In the genomic region with DNA sequence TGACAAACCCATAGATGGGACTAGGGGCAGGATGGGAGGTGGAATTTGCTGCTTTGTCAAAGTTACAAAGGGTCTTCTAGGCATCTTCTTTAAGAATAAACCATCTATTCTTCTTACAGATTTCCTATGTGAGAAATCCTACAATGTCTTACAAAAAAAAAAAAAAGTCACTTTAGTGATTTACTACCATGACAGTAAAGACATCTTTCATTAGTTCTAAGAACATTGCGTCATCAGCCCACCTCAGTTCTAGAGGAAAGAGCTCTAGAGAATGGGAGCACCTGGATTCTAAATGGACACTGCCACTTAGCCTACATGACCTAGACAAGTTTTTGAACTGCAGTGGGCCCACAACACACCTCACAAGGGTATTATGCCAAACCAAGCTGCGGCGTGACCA, we compare ENCODE assay signal across 28 cellular contexts.
"Had no signal": no experiment of that assay in that cellular context is flagged by ENCODE, and none has a peak within 500 bp of the region (broad histone marks: within the 10 kb centered on the region; RNA-seq: fewer than 3 reads in every experiment).

No MANE protein-coding gene starts in this region.

- H3K27me3 ChIP-seq: testis, thyroid gland, tibial artery, tibial nerve, transverse colon, upper lobe of left lung, uterus, vagina had no signal

- H3K4me3 Mint-ChIP-seq: stimulated activated effector memory CD8-positive, alpha-beta T cell treated with anti-CD3 and anti-CD28 coated beads, Interleukin-12 subunit alpha, Interleukin-12 subunit beta, amount 100 ng/mL, for 72 hours; stimulated activated memory B cell treated with anti-CD40 and anti-IgM and Interleukin-4, amounts not matched to agents 10 μg/mL and 1 μg/mL and 100 μg/mL, for 72 hours; stimulated activated naive B cell treated with anti-CD40 and anti-IgM and Interleukin-4, amounts not matched to agents 10 μg/mL and 1 μg/mL and 100 μg/mL, for 72 hours; stimulated activated naive CD8-positive, alpha-beta T cell treated with anti-CD3 and anti-CD28 coated beads, Interleukin-15, amount 100 ng/mL, for 72 hours; stimulated activated naive CD8-positive, alpha-beta T cell treated with anti-CD3 and anti-CD28 coated beads, Interleukin-15, Interleukin-2, amounts not matched to agents 100 ng/mL and 50 ng/mL, for 24 hours; type B pancreatic cell had no signal

- H3K4me1 ChIP-seq: stomach, suprapubic skin, testis, thyroid gland, tibial artery, tibial nerve, transverse colon, upper lobe of left lung, uterus, vagina had no signal

- H3K9me3 ChIP-seq: suprapubic skin, testis, thoracic aorta, thyroid gland, tibial artery, transverse colon, upper lobe of left lung, uterus, vagina had no signal

- H3K27me3 Mint-ChIP-seq: type B pancreatic cell had no signal

- ATAC-seq: stimulated activated effector memory CD8-positive, alpha-beta T cell treated with anti-CD3 and anti-CD28 coated beads, Interleukin-12 subunit alpha, Interleukin-12 subunit beta, amount 100 ng/mL, for 72 hours; stimulated activated memory B cell treated with anti-CD40 and anti-IgM and Interleukin-4, amounts not matched to agents 10 μg/mL and 1 μg/mL and 100 μg/mL, for 72 hours; stimulated activated naive B cell treated with anti-CD40 and anti-IgM and Interleukin-4, amounts not matched to agents 10 μg/mL and 1 μg/mL and 100 μg/mL, for 72 hours; stimulated activated naive CD8-positive, alpha-beta T cell treated with anti-CD3 and anti-CD28 coated beads, Interleukin-15, amount 100 ng/mL, for 72 hours; stimulated activated naive CD8-positive, alpha-beta T cell treated with anti-CD3 and anti-CD28 coated beads, Interleukin-15, Interleukin-2, amounts not matched to agents 100 U/mL and 50 U/mL, for 24 hours had no signal

- DNase-seq: stimulated activated CD4-positive, alpha-beta T cell treated with anti-CD3 and anti-CD28 coated beads, Interleukin-2, amount 100 ng/mL, for 48 hours; stimulated activated CD4-positive, alpha-beta T cell treated with anti-CD3 and anti-CD28 coated beads, Interleukin-4, amount 100 ng/mL, for 1 hour; stimulated activated CD4-positive, alpha-beta T cell treated with anti-CD3 and anti-CD28 coated beads, Interleukin-4, amount 100 ng/mL, for 24 hours; stimulated activated CD4-positive, alpha-beta T cell treated with anti-CD3 and anti-CD28 coated beads, Interleukin-4, amount 100 ng/mL, for 4 hours; stimulated activated CD8-positive, alpha-beta memory T cell treated with anti-CD3 and anti-CD28 coated beads, Interleukin-4, amount 100 ng/mL, for 48 hours; stimulated activated naive B cell treated with anti-CD40 and anti-IgM and Interleukin-4, amounts not matched to agents 10 μg/mL and 1 μg/mL and 100 μg/mL, for 72 hours; stimulated activated naive CD4-positive, alpha-beta T cell; stimulated activated naive CD4-positive, alpha-beta T cell treated with Interleukin-2 at 50 U/mL for 16 hours; stimulated activated naive CD8-positive, alpha-beta T cell treated with anti-CD3 and anti-CD28 coated beads, Interleukin-15, amount 100 ng/mL, for 72 hours; stimulated activated naive CD8-positive, alpha-beta T cell treated with anti-CD3 and anti-CD28 coated beads, Interleukin-15, Interleukin-2, amounts not matched to agents 100 U/mL and 50 U/mL, for 24 hours; stomach; substantia nigra; testis; thyroid gland; tibial artery; transverse colon; trophoblast cell; upper lobe of left lung; uterus had no signal

- H3K27ac ChIP-seq: stomach, suprapubic skin, testis, thoracic aorta, thyroid gland, tibial artery, tibial nerve, transverse colon, upper lobe of left lung, uterus, vagina had no signal

- H3K4me1 Mint-ChIP-seq: stimulated activated effector memory CD8-positive, alpha-beta T cell treated with anti-CD3 and anti-CD28 coated beads, Interleukin-12 subunit alpha, Interleukin-12 subunit beta, amount 100 ng/mL, for 72 hours; stimulated activated memory B cell treated with anti-CD40 and anti-IgM and Interleukin-4, amounts not matched to agents 10 μg/mL and 1 μg/mL and 100 μg/mL, for 72 hours; stimulated activated naive B cell treated with anti-CD40 and anti-IgM and Interleukin-4, amounts not matched to agents 10 μg/mL and 1 μg/mL and 100 μg/mL, for 72 hours; stimulated activated naive CD8-positive, alpha-beta T cell treated with anti-CD3 and anti-CD28 coated beads, Interleukin-15, amount 100 ng/mL, for 72 hours had no signal

- H3K36me3 Mint-ChIP-seq: stimulated activated effector memory CD8-positive, alpha-beta T cell treated with anti-CD3 and anti-CD28 coated beads, Interleukin-12 subunit alpha, Interleukin-12 subunit beta, amount 100 ng/mL, for 72 hours; stimulated activated memory B cell treated with anti-CD40 and anti-IgM and Interleukin-4, amounts not matched to agents 10 μg/mL and 1 μg/mL and 100 μg/mL, for 72 hours; stimulated activated naive B cell treated with anti-CD40 and anti-IgM and Interleukin-4, amounts not matched to agents 10 μg/mL and 1 μg/mL and 100 μg/mL, for 72 hours; type B pancreatic cell had no signal

- FAIRE-seq: urothelium cell line had no signal

- H3K9me3 Mint-ChIP-seq: stimulated activated memory B cell treated with anti-CD40 and anti-IgM and Interleukin-4, amounts not matched to agents 10 μg/mL and 1 μg/mL and 100 μg/mL, for 72 hours; stimulated activated naive CD8-positive, alpha-beta T cell treated with anti-CD3 and anti-CD28 coated beads, Interleukin-15, Interleukin-2, amounts not matched to agents 100 ng/mL and 50 ng/mL, for 24 hours had no signal

- H3K27ac Mint-ChIP-seq: stimulated activated effector memory CD8-positive, alpha-beta T cell treated with anti-CD3 and anti-CD28 coated beads, Interleukin-12 subunit alpha, Interleukin-12 subunit beta, amount 100 ng/mL, for 72 hours; stimulated activated memory B cell treated with anti-CD40 and anti-IgM and Interleukin-4, amounts not matched to agents 10 μg/mL and 1 μg/mL and 100 μg/mL, for 72 hours; stimulated activated naive B cell treated with anti-CD40 and anti-IgM and Interleukin-4, amounts not matched to agents 10 μg/mL and 1 μg/mL and 100 μg/mL, for 72 hours; stimulated activated naive CD8-positive, alpha-beta T cell treated with anti-CD3 and anti-CD28 coated beads, Interleukin-15, amount 100 ng/mL, for 72 hours; stimulated activated naive CD8-positive, alpha-beta T cell treated with anti-CD3 and anti-CD28 coated beads, Interleukin-15, Interleukin-2, amounts not matched to agents 100 ng/mL and 50 ng/mL, for 24 hours; type B pancreatic cell had no signal

- H3K4me3 ChIP-seq: stomach, suprapubic skin, testis, thoracic aorta, thyroid gland, tibial artery, tibial nerve, transverse colon, upper lobe of left lung, uterus, vagina had no signal

- H3K36me3 ChIP-seq: stomach, suprapubic skin, thoracic aorta, thyroid gland, tibial artery, tibial nerve, transverse colon, upper lobe of left lung, uterus, vagina had no signal
